ENCODE assay signal across 9 cellular contexts in genomic region chr12:75505706-75506312, GRCh38. TPM values are rescaled to one million over a fixed set of nuclear protein-coding genes. Genes with fewer than 3 reads are reported as not detected.
A peak's percentile ranks its signal among the peaks of the same experiment; 100 is the strongest.
DNase-seq lines count a peak whose midpoint lies in the region; ATAC-seq and TF ChIP-seq lines count a peak whose summit lies in the region.
"Had no signal": no experiment of that assay in that cellular context is flagged by ENCODE, and none has a peak within 500 bp of the region (broad histone marks: within the 10 kb centered on the region; RNA-seq: fewer than 3 reads in every experiment).

No MANE protein-coding gene starts in this region.

- H3K4me1 Mint-ChIP-seq in activated naive CD8-positive, alpha-beta T cell treated with anti-CD3 and anti-CD28 coated beads, Interleukin-2, amount 50 U/mL, for 24 hours = peaks cover 26% of the 10 kb centered on the region

- H3K27me3 Mint-ChIP-seq in activated naive CD8-positive, alpha-beta T cell treated with anti-CD3 and anti-CD28 coated beads, Interleukin-2, amount 50 U/mL, for 24 hours = no peaks in the 10 kb centered on the region

- no peaks in the 10 kb centered on the region for H3K9me3 ChIP-seq in lower lobe of right lung
- no peaks in the 10 kb centered on the region for H3K9me3 ChIP-seq in mucosa of descending colon
- H3K9me3 ChIP-seq: SJSA1 had no signal

- no peaks in the 10 kb centered on the region for H3K9me3 Mint-ChIP-seq in activated naive CD8-positive, alpha-beta T cell treated with anti-CD3 and anti-CD28 coated beads, Interleukin-2, amount 50 U/mL, for 24 hours

- no peak for TF ChIP-seq POLR2A in GM18505 (IDR thresholded peaks at IDR 0.05; ENCODE audit: borderline replicate concordance, extremely low read depth, insufficient read depth, insufficient read length)

- H3K27ac ChIP-seq in lower lobe of right lung = no peak overlapping the region
- H3K27ac ChIP-seq: SJSA1 had no signal

- peak; percentile 46 for TF ChIP-seq CTCF in lower lobe of right lung (IDR thresholded peaks at IDR 0.05)
- no peak for TF ChIP-seq CTCF in mucosa of descending colon (IDR thresholded peaks at IDR 0.05)

- H3K36me3 ChIP-seq in lower lobe of right lung (peaks cover 71% of the 10 kb centered on the region), mucosa of descending colon (ENCODE audit: low read depth) (no peaks in the 10 kb centered on the region)

- peak; percentile 44 for DNase-seq in EH (ENCODE audit: low read depth)
- no peak for DNase-seq in activated naive CD8-positive, alpha-beta T cell treated with anti-CD3 and anti-CD28 coated beads, Interleukin-2, amount 50 U/mL, for 24 hours
- no peak for DNase-seq in lower lobe of right lung
- DNase-seq in mucosa of gallbladder (ENCODE audit: low spot score) = no peak
- DNase-seq in mucosa of descending colon = no peak

- H3K27ac Mint-ChIP-seq in activated naive CD8-positive, alpha-beta T cell treated with anti-CD3 and anti-CD28 coated beads, Interleukin-2, amount 50 U/mL, for 24 hours = peak overlapping the region; percentile 16

- H3K4me3 ChIP-seq in lower lobe of right lung = no peak overlapping the region
- H3K4me3 ChIP-seq in mucosa of descending colon = no peak overlapping the region
- H3K4me3 ChIP-seq: SJSA1 had no signal

- peaks cover 45% of the 10 kb centered on the region for H3K36me3 Mint-ChIP-seq in activated naive CD8-positive, alpha-beta T cell treated with anti-CD3 and anti-CD28 coated beads, Interleukin-2, amount 50 U/mL, for 24 hours (ENCODE audit: low read depth)

- ATAC-seq in HG02938 (IDR thresholded peaks at IDR 0.05; ENCODE audit: unreplicated experiment) (peak; percentile 50), lower lobe of right lung (no peak), GM18505 (IDR thresholded peaks at IDR 0.05; ENCODE audit: unreplicated experiment) (no peak), GM18867 (IDR thresholded peaks at IDR 0.05; ENCODE audit: unreplicated experiment) (no peak), mucosa of descending colon (no peak)
- no peak for ATAC-seq in activated naive CD8-positive, alpha-beta T cell treated with anti-CD3 and anti-CD28 coated beads, Interleukin-2, amount 50 U/mL, for 24 hours

- no peak overlapping the region for H3K4me3 Mint-ChIP-seq in activated naive CD8-positive, alpha-beta T cell treated with anti-CD3 and anti-CD28 coated beads, Interleukin-2, amount 50 U/mL, for 24 hours

- H3K27me3 ChIP-seq in lower lobe of right lung (ENCODE audit: low read depth) = no peaks in the 10 kb centered on the region
- H3K27me3 ChIP-seq: SJSA1 had no signal

- H3K4me1 ChIP-seq in lower lobe of right lung (peaks cover 19% of the 10 kb centered on the region), mucosa of descending colon (ENCODE audit: low read depth) (peaks cover 10% of the 10 kb centered on the region)

- intact Hi-C loops in lower lobe of right lung (cut with DNase I) (no loop called here), mucosa of descending colon (cut with DNase I, micrococcal nuclease) (loop anchor here in 1 of 2 donors (10.0 kb wide), 1 partner anchor 111 kb away; the partner anchor contains the start of gene GLIPR1L2)

RNA-seq across cellular contexts. Expression of gene KRR1, which starts 5.6 kb away (rescaled TPM):
- total RNA-seq in lower lobe of right lung (39.8 TPM), mucosa of gallbladder (34.4 TPM), mucosa of descending colon (10 to 100 TPM; 34.1 to 48.5 (median 34.8) TPM)

RNA-seq across cellular contexts. Expression of gene GLIPR1, which starts 25.3 kb away (rescaled TPM):
- 52.0 TPM for total RNA-seq in lower lobe of right lung
- total RNA-seq in mucosa of gallbladder = 44.4 TPM
- total RNA-seq in mucosa of descending colon = 10 to 100 TPM in 2 of 3 donors, 1 to 10 TPM in 1; 3.8 to 20.1 (median 10.1) TPM
